Comparison of ENCODE assay signal across 29 cellular contexts in the genomic region with DNA sequence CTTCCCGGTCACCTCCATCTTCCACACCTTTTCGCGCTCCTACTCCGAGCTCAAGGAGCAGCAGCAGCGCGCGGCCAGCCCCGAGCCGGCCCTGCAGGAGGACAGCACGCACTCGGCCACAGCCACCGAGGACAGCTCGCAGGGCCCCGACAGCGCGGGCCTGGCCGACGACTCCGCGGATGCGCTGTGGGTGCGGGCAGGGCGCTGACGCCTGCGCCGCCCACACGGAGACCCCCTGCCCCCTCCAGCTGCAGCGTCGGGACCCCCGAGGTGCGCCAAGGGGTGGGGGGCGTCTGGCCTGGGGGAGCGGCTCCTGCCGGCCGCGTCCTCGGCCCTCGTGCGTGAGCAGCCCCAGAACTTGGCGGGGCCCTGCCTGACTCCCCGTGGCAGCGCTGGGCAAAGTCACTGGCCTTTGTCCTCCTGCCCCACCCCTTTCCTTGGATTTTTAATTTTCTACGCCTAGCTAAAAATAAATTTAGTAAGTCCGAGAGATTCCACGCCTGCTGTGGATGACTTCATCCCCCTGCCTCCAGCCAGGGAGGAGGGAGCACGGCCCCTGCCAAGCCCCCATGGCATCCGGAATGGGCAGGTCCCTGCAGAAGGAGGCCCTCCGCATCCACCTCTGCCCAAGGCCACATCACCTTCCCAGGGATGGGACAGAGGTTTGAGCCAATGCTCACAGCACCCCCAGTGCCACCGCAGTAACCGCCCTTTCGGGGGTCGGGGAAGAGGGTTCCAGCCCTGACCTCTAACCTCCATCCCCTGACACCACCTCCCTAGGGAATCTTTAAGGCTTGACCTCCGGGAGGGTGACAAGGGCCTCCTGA. TPM values are rescaled to one million over a fixed set of nuclear protein-coding genes. Genes with fewer than 3 reads are reported as not detected.
DNase-seq lines count a peak whose midpoint lies in the region; ATAC-seq and TF ChIP-seq lines count a peak whose summit lies in the region.
"Had no signal": no experiment of that assay in that cellular context is flagged by ENCODE, and none has a peak within 500 bp of the region (broad histone marks: within the 10 kb centered on the region; RNA-seq: fewer than 3 reads in every experiment).

No MANE protein-coding gene starts in this region.

- TF ChIP-seq POLR2A in transverse colon (IDR thresholded peaks at IDR 0.05) (peak; percentile 8), spleen (IDR thresholded peaks at IDR 0.05) (no peak)

- H3K27ac ChIP-seq in right cardiac atrium (ENCODE audit: low read length) (no peak overlapping the region), transverse colon (no peak overlapping the region), spleen (no peak overlapping the region)
- H3K27ac ChIP-seq: ascending aorta, hepatocyte, pancreas had no signal

- peaks cover 27% of the 10 kb centered on the region for H3K36me3 Mint-ChIP-seq in activated T-cell treated with anti-CD3 and anti-CD28 coated beads, Interleukin-2, amount 50 U/mL, for 24 hours (ENCODE audit: low read depth)

- no peaks in the 10 kb centered on the region for H3K27me3 Mint-ChIP-seq in activated T-cell treated with anti-CD3 and anti-CD28 coated beads, Interleukin-2, amount 50 U/mL, for 24 hours
- H3K27me3 Mint-ChIP-seq: naive thymus-derived CD4-positive, alpha-beta T cell; type B pancreatic cell had no signal

- H3K36me3 ChIP-seq in transverse colon (peaks cover 0 to 20% (median 8%) of the 10 kb centered on the region in 4 donors), spleen (peaks cover 0 to 51% (median 23%) of the 10 kb centered on the region in 6 donors)
- H3K36me3 ChIP-seq: BE2C had no signal

- no peak overlapping the region for H3K27ac Mint-ChIP-seq in activated T-cell treated with anti-CD3 and anti-CD28 coated beads, Interleukin-2, amount 50 U/mL, for 24 hours
- H3K27ac Mint-ChIP-seq: activated CD8-positive, alpha-beta T cell treated with anti-CD3 and anti-CD28 coated beads, Interleukin-2, amount 10 ng/mL, durations not matched to agents 7 days and 5 days; activated naive CD4-positive, alpha-beta T cell treated with anti-CD3 and anti-CD28 coated beads, Interleukin-2, amount 50 U/mL, for 72 hours; naive thymus-derived CD4-positive, alpha-beta T cell; type B pancreatic cell had no signal

- TF ChIP-seq CTCF in transverse colon (IDR thresholded peaks at IDR 0.05) (no peak), spleen (IDR thresholded peaks at IDR 0.05 in 8 of 11, conservative IDR thresholded peaks at IDR 0.05 in 3 of 11) (no peak)

- intact Hi-C loops in right cardiac atrium (cut with DNase I): no loop called here
- intact Hi-C loops in transverse colon (cut with DNase I; ENCODE audit: low total_unique reads): no loop called here
- intact Hi-C loops in spleen (cut with DNase I; ENCODE audit: low total_unique reads): no loop called here

- H3K4me1 ChIP-seq in right cardiac atrium (ENCODE audit: control insufficient read depth, insufficient read depth, low read length): no peaks in the 10 kb centered on the region
- no peaks in the 10 kb centered on the region for H3K4me1 ChIP-seq in transverse colon
- H3K4me1 ChIP-seq in spleen: no peaks in the 10 kb centered on the region
- H3K4me1 ChIP-seq: ascending aorta, BE2C, pancreas had no signal

- no peak overlapping the region for H3K4me3 Mint-ChIP-seq in activated T-cell treated with anti-CD3 and anti-CD28 coated beads, Interleukin-2, amount 50 U/mL, for 24 hours
- H3K4me3 Mint-ChIP-seq: activated CD8-positive, alpha-beta T cell treated with anti-CD3 and anti-CD28 coated beads, Interleukin-2, amount 10 ng/mL, durations not matched to agents 7 days and 5 days; naive thymus-derived CD4-positive, alpha-beta T cell; type B pancreatic cell had no signal

- H3K4me3 ChIP-seq in right cardiac atrium (ENCODE audit: low read length) (no peak overlapping the region), transverse colon (no peak overlapping the region), spleen (no peak overlapping the region)
- H3K4me3 ChIP-seq: ascending aorta, hepatocyte, MG63, pancreas had no signal

- H3K4me1 Mint-ChIP-seq in activated T-cell treated with anti-CD3 and anti-CD28 coated beads, Interleukin-2, amount 50 U/mL, for 24 hours (ENCODE audit: low read depth): no peaks in the 10 kb centered on the region

- peak; percentile 6 to 15 for ATAC-seq in right cardiac atrium
- ATAC-seq: activated CD8-positive, alpha-beta T cell treated with anti-CD3 and anti-CD28 coated beads, Interleukin-2, amount 10 ng/mL, durations not matched to agents 7 days and 5 days; activated naive CD4-positive, alpha-beta T cell treated with anti-CD3 and anti-CD28 coated beads, Interleukin-2, amount 50 U/mL, for 72 hours; naive thymus-derived CD4-positive, alpha-beta T cell had no signal

- no peaks in the 10 kb centered on the region for H3K9me3 ChIP-seq in right cardiac atrium (ENCODE audit: control insufficient read depth, low read length)
- peaks cover 23 to 43% of the 10 kb centered on the region in 2 donors for H3K9me3 ChIP-seq in transverse colon
- H3K9me3 ChIP-seq in spleen: peaks cover 3 to 96% (median 55%) of the 10 kb centered on the region in 8 donors
- H3K9me3 ChIP-seq: BE2C had no signal

- TF ChIP-seq EP300 in transverse colon (IDR thresholded peaks at IDR 0.05; ENCODE audit: low read depth): no peak

- H3K9me3 Mint-ChIP-seq in activated T-cell treated with anti-CD3 and anti-CD28 coated beads, Interleukin-2, amount 50 U/mL, for 24 hours: peaks cover 26% of the 10 kb centered on the region

- H3K27me3 ChIP-seq in right cardiac atrium (ENCODE audit: control insufficient read depth, insufficient read depth): no peaks in the 10 kb centered on the region
- no peaks in the 10 kb centered on the region for H3K27me3 ChIP-seq in transverse colon
- no peaks in the 10 kb centered on the region for H3K27me3 ChIP-seq in spleen (replicated peaks in 1 of 7)
- H3K27me3 ChIP-seq: ascending aorta, BE2C, hepatocyte, MG63, pancreas had no signal

- WGBS in right cardiac atrium: 81% methylated on average over 53 of the region's 53 CpGs
- 80 to 89% methylated on average over 2 to 50 of the region's 53 CpGs for WGBS in transverse colon (ENCODE audit: low coverage in 1 of 2), 2 donors
- WGBS in spleen, 5 donors: 75 to 92% (median 86%) methylated on average over 33 to 53 of the region's 53 CpGs

- peak; percentile 28 for DNase-seq in activated T-cell treated with anti-CD3 and anti-CD28 coated beads, Interleukin-2, amount 50 U/mL, for 24 hours
- DNase-seq in activated T-cell treated with anti-CD3 and anti-CD28 coated beads, Interleukin-2, amount 50 U/mL, for 48 hours: no peak
- DNase-seq in right cardiac atrium: peak in 1 of 3 donors; percentile 54
- peak; percentile 6 for DNase-seq in mucosa of gallbladder (ENCODE audit: low spot score)
- peak; percentile 6 for DNase-seq in transverse colon
- no peak for DNase-seq in HuH-7 (ENCODE audit: low spot score)
- DNase-seq in C1 segment of cervical spinal cord (lab: John Stamatoyannopoulos, UW): no peak
- DNase-seq in spleen: no peak
- DNase-seq: activated CD4-positive, CD25-positive, alpha-beta regulatory T cell; activated CD8-positive, alpha-beta T cell treated with anti-CD3 and anti-CD28 coated beads, Interleukin-2, amount 10 ng/mL, durations not matched to agents 7 days and 5 days; BE2C; central memory CD4-positive, alpha-beta T cell; COR-L47; DMS79; foreskin fibroblast; mesendoderm; MG63; NCI-H1436 treated with DMSO at 0.1 percent for 48 hours; NCI-H2171; NCI-H526; stimulated activated CD4-positive, alpha-beta T cell treated with anti-CD3 and anti-CD28 coated beads, Interleukin-2, amount 100 ng/mL, for 24 hours; stimulated activated naive CD4-positive, alpha-beta T cell treated with Interleukin-2 at 50 U/mL for 16 hours; T1000 had no signal

- in situ Hi-C loops in transverse colon (cut with MboI; ENCODE audit: low pct_ligation_motif_present in 1 of 4, low pct_unique_long_range_greater_than_20kb in 1 of 4, low sequenced_read_pairs in 3 of 4): no loop called here

RNA-seq across cellular contexts. Expression of a gene that starts 51.6 kb away (rescaled TPM):
- 10 to 100 TPM; 24.7 to 40.0 (median 29.8) TPM for total RNA-seq in right cardiac atrium
- polyA plus RNA-seq in right cardiac atrium: 27.0 TPM
- total RNA-seq in mucosa of gallbladder: 61.3 TPM
- 100 to 1,000 TPM in 2 of 4 donors, 10 to 100 TPM in 2; 56.5 to 183 (median 92.9) TPM for total RNA-seq in transverse colon
- total RNA-seq in spleen: 10 to 100 TPM; 40.9 to 61.9 (median 51.1) TPM
- 10 to 100 TPM; 28.7 to 53.9 (median 33.4) TPM for polyA plus RNA-seq in spleen

Comparison
In these comparisons a context has a peak if more than half of its experiments do, and no peak if none do; other contexts are left out.
1. DNase-seq: peak in activated T-cell treated with anti-CD3 and anti-CD28 coated beads, Interleukin-2, amount 50 U/mL, for 24 hours (single experiment), mucosa of gallbladder (single experiment) and transverse colon (single experiment); none in activated T-cell treated with anti-CD3 and anti-CD28 coated beads, Interleukin-2, amount 50 U/mL, for 48 hours (0 of 2), HuH-7 (single experiment), C1 segment of cervical spinal cord (0 of 14) and spleen (single experiment).